Comparison of ENCODE assay signal across 19 cellular contexts in the genomic region with DNA sequence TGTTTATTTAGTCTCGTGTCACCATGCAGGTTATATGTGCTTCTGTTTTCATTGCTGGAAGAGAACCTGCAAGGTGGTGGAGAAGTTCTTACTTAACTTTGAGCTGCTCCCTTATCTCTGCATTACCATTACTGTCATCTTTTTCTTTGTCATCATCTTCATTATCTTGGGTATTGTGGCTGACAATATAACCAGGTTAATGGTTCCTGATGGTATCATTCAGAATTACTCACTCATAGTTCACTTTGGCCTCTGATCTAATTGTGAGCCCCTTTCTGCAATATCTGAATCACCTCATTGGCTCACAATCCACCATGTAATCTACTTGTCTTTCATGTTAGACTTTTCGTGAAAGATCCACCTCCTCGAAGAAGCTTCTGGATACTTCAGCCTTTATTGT. TPM values are rescaled to one million over a fixed set of nuclear protein-coding genes. Genes with fewer than 3 reads are reported as not detected.
A peak's percentile ranks its signal among the peaks of the same experiment; 100 is the strongest.
DNase-seq lines count a peak whose midpoint lies in the region; ATAC-seq and TF ChIP-seq lines count a peak whose summit lies in the region.
"Had no signal": no experiment of that assay in that cellular context is flagged by ENCODE, and none has a peak within 500 bp of the region (broad histone marks: within the 10 kb centered on the region; RNA-seq: fewer than 3 reads in every experiment).

No MANE protein-coding gene starts in this region.

- CTCF ChIA-PET in activated naive CD4-positive, alpha-beta T cell treated with anti-CD3 and anti-CD28 coated beads, Interleukin-2, amount 10 ng/mL, durations not matched to agents 7 days and 5 days (lab: Charles Lee), result interaction anchor here (0.9 to 2.6 kb wide), 5 partner anchors 17 to 158 kb away, joined by 3 to 12 read pairs (median 4); no protein-coding TSS in a partner anchor
- CTCF ChIA-PET in OCI-LY7 (lab: Charles Lee; ENCODE audit: unreplicated experiment), result no interaction called here

- DNase-seq in activated naive CD4-positive, alpha-beta T cell treated with anti-CD3 and anti-CD28 coated beads, Interleukin-2, amount 10 ng/mL, durations not matched to agents 7 days and 5 days, result no peak
- DNase-seq in activated naive CD4-positive, alpha-beta T cell treated with anti-CD3 and anti-CD28 coated beads, Interleukin-2, amount 50 U/mL, for 16 hours, result no peak
- DNase-seq in OCI-LY7 (ENCODE audit: low spot score) (no peak), cerebellar nuclear complex (lab: John Stamatoyannopoulos, UW) (no peak), posterior cingulate gyrus (no peak)
- DNase-seq: amygdala; DMS79 treated with DMSO at 0.1 percent for 48 hours; Karpas-422; kidney; NCI-H1048; NCI-H187; NCI-H2227 treated with DMSO at 0.1 percent for 48 hours; stimulated activated CD4-positive, alpha-beta T cell treated with anti-CD3 and anti-CD28 coated beads, Interleukin-1b, Interleukin-23, amount 100 ng/mL, for 48 hours had no signal

- peaks cover 5% of the 10 kb centered on the region; the same call in 1 of the 2 replicates for H3K9me3 ChIP-seq in OCI-LY7 (ENCODE audit: low read length)
- H3K9me3 ChIP-seq: neutrophil, thoracic aorta had no signal

- no TSS peak for BruUV-seq in OCI-LY7 (replicated peaks; lab: Mats Ljungman, UMichigan)

- ATAC-seq in GM18505 (IDR thresholded peaks at IDR 0.05; ENCODE audit: unreplicated experiment), result no peak
- ATAC-seq: GM12878 had no signal

- no peaks in the 10 kb centered on the region for H3K9me2 ChIP-seq in OCI-LY7 (ENCODE audit: insufficient read depth, low read length)

- H3K36me3 ChIP-seq in OCI-LY7 (ENCODE audit: insufficient read depth, low read length), result peaks cover 58% of the 10 kb centered on the region
- H3K36me3 ChIP-seq: neutrophil, thoracic aorta had no signal

- H3K4me1 ChIP-seq in OCI-LY7 (ENCODE audit: insufficient read depth, low read length, poor library complexity, severe bottlenecking), result peaks cover 85% of the 10 kb centered on the region

- H3K27me3 Mint-ChIP-seq in activated naive CD4-positive, alpha-beta T cell treated with anti-CD3 and anti-CD28 coated beads, Interleukin-2, amount 10 ng/mL, durations not matched to agents 7 days and 5 days, result no peaks in the 10 kb centered on the region
- no peaks in the 10 kb centered on the region for H3K27me3 Mint-ChIP-seq in activated naive CD8-positive, alpha-beta T cell

- peaks cover 64% of the 10 kb centered on the region for H3K4me1 Mint-ChIP-seq in activated naive CD4-positive, alpha-beta T cell treated with anti-CD3 and anti-CD28 coated beads, Interleukin-2, amount 10 ng/mL, durations not matched to agents 7 days and 5 days
- peaks cover 77% of the 10 kb centered on the region for H3K4me1 Mint-ChIP-seq in activated naive CD8-positive, alpha-beta T cell (ENCODE audit: low read depth)

- H3K79me2 ChIP-seq in OCI-LY7 (ENCODE audit: insufficient read depth, low read depth, low read length), result peaks cover 93% of the 10 kb centered on the region

- peak overlapping the region; percentile 99 for H3K27ac Mint-ChIP-seq in activated naive CD4-positive, alpha-beta T cell treated with anti-CD3 and anti-CD28 coated beads, Interleukin-2, amount 10 ng/mL, durations not matched to agents 7 days and 5 days
- H3K27ac Mint-ChIP-seq in activated naive CD8-positive, alpha-beta T cell, result peak overlapping the region; percentile 100
- H3K27ac Mint-ChIP-seq: CD14-positive monocyte had no signal

- H2AFZ ChIP-seq in OCI-LY7 (ENCODE audit: low read length), result no peak overlapping the region; the same call in 1 of the 2 replicates

- H3K4me3 Mint-ChIP-seq in activated naive CD4-positive, alpha-beta T cell treated with anti-CD3 and anti-CD28 coated beads, Interleukin-2, amount 10 ng/mL, durations not matched to agents 7 days and 5 days, result peak overlapping the region; percentile 86
- peak overlapping the region; percentile 96 for H3K4me3 Mint-ChIP-seq in activated naive CD8-positive, alpha-beta T cell
- H3K4me3 Mint-ChIP-seq: CD14-positive monocyte had no signal

- H4K20me1 ChIP-seq in OCI-LY7 (ENCODE audit: insufficient read depth, low read length), result no peaks in the 10 kb centered on the region

- POLR2A ChIA-PET in OCI-LY7 (lab: Charles Lee), result interaction anchor here (0.7 to 1.2 kb wide), 5 partner anchors 9 to 185 kb away, joined by 3 to 4 read pairs (median 3); no protein-coding TSS in a partner anchor

- TF ChIP-seq CTCF in OCI-LY7 (conservative IDR thresholded peaks at IDR 0.05; ENCODE audit: low read length), result no peak

- TF ChIP-seq POLR2A in GM18505 (IDR thresholded peaks at IDR 0.05; ENCODE audit: borderline replicate concordance, extremely low read depth, insufficient read depth, insufficient read length), result no peak

- intact Hi-C loops in OCI-LY7 (cut with micrococcal nuclease; ENCODE audit: unreplicated experiment) (no loop called here), posterior cingulate gyrus (cut with DNase I) (loop anchor here (5.0 kb wide), 1 partner anchor 129 kb away; no protein-coding TSS in a partner anchor)

- H3K4me3 ChIP-seq in OCI-LY7 (ENCODE audit: low read depth, low read length, poor library complexity, severe bottlenecking), result peak overlapping the region; percentile 71
- H3K4me3 ChIP-seq: GM12878, thoracic aorta had no signal

- peaks cover 6% of the 10 kb centered on the region for H3K9me3 Mint-ChIP-seq in activated naive CD4-positive, alpha-beta T cell treated with anti-CD3 and anti-CD28 coated beads, Interleukin-2, amount 10 ng/mL, durations not matched to agents 7 days and 5 days
- H3K9me3 Mint-ChIP-seq in activated naive CD8-positive, alpha-beta T cell (ENCODE audit: low read depth), result no peaks in the 10 kb centered on the region

- H3K27ac ChIP-seq in OCI-LY7 (ENCODE audit: low read depth, low read length, poor library complexity, severe bottlenecking), result peak overlapping the region; percentile 83
- H3K27ac ChIP-seq: neutrophil, thoracic aorta had no signal

- peaks cover 84% of the 10 kb centered on the region for H3K36me3 Mint-ChIP-seq in activated naive CD4-positive, alpha-beta T cell treated with anti-CD3 and anti-CD28 coated beads, Interleukin-2, amount 10 ng/mL, durations not matched to agents 7 days and 5 days
- H3K36me3 Mint-ChIP-seq in activated naive CD8-positive, alpha-beta T cell, result peaks cover 29% of the 10 kb centered on the region
- H3K36me3 Mint-ChIP-seq: CD14-positive monocyte had no signal

- peak overlapping the region; percentile 69 for H3K4me2 ChIP-seq in OCI-LY7 (ENCODE audit: low read length)

RNA-seq across cellular contexts. Expression of gene CD28, which starts 5.0 kb away (rescaled TPM):
- total RNA-seq in OCI-LY7 (2014; rRNA removed; shearing (Covaris generic)), result 0.49 and 0.92 TPM in 2 replicates
- total RNA-seq in OCI-LY7 (2022), result 22.3 and 44.6 TPM in 2 replicates
